In the genomic region with DNA sequence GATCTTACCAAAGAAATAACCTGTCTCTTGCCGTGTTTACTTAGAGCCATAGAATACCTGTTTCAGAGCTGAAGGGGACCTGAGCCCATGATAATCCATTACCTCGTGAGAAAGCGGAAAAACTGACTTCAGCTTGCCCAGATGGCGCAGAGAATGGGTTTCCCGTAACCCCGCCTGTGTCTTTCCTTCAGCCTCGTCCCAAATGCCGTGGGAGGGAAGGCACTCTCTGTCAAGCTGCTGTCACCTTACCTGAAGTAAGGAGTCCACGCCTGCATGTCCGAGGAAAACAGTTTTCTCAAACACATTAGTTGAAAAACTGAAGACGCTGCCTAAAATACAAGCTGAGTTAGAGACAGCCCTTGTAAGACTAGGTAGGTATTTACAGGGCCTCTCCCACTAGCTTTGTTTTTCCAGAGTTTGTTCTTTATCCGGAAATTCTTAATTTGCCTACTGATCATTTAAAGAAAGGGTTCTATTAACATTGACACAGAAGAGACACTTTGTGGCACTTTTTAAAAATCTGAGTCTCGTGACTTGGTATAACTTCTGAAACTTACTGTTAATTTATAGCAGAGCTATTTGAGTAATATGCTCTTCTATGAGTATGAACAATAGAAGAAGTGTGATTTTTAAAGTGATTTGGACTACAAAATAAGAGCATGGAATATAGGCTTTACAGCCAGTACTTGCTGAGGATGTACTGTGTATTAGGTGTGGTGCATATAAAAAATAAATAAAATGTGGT, we compare ENCODE assay signal across 8 cellular contexts. TPM values are rescaled to one million over a fixed set of nuclear protein-coding genes. Genes with fewer than 3 reads are reported as not detected.
A peak's percentile ranks its signal among the peaks of the same experiment; 100 is the strongest.
DNase-seq lines count a peak whose midpoint lies in the region; ATAC-seq and TF ChIP-seq lines count a peak whose summit lies in the region.

No MANE protein-coding gene starts in this region.

- intact Hi-C loops in naive thymus-derived CD4-positive, alpha-beta T cell (cut with micrococcal nuclease), result loop anchor here (1.0 to 10.0 kb wide), 30 partner anchors 19 to 1959 kb away; partner anchors contain the start of genes ALG11 (in 2 of the 2), CKAP2 (in 2 of the 2), PHF11 (in 2 of the 2) and SUGT1 (in 2 of the 2)

- no peaks in the 10 kb centered on the region; the same call in 1 of the 2 replicates for H3K9me3 ChIP-seq in MG63
- no peaks in the 10 kb centered on the region for H3K9me3 ChIP-seq in naive thymus-derived CD4-positive, alpha-beta T cell (ENCODE audit: control insufficient read depth in 2 of 3, low read length in 3 of 3)
- H3K9me3 ChIP-seq in stomach smooth muscle (ENCODE audit: control insufficient read depth in 2 of 2, low read length in 2 of 2), result no peaks in the 10 kb centered on the region

- H3K27ac Mint-ChIP-seq in activated CD4-positive, alpha-beta memory T cell treated with anti-CD3 and anti-CD28 coated beads, Interleukin-2, amount 10 ng/mL, durations not matched to agents 7 days and 5 days, result peak overlapping the region; percentile 94
- H3K27ac Mint-ChIP-seq in endothelial cell (ENCODE audit: unreplicated experiment), result peak overlapping the region; percentile 95
- H3K27ac Mint-ChIP-seq in naive thymus-derived CD4-positive, alpha-beta T cell, result peak overlapping the region; percentile 92 to 99 (median 95)

- peak overlapping the region; percentile 88 for H3K4me3 Mint-ChIP-seq in activated CD4-positive, alpha-beta memory T cell treated with anti-CD3 and anti-CD28 coated beads, Interleukin-2, amount 10 ng/mL, durations not matched to agents 7 days and 5 days
- peak overlapping the region; percentile 92 for H3K4me3 Mint-ChIP-seq in endothelial cell (ENCODE audit: unreplicated experiment)
- peak overlapping the region; percentile 86 to 99 (median 93) for H3K4me3 Mint-ChIP-seq in naive thymus-derived CD4-positive, alpha-beta T cell

- H3K4me3 ChIP-seq in MG63 (peak overlapping the region; percentile 70), stomach smooth muscle (ENCODE audit: low read length in 2 of 2) (peak overlapping the region; percentile 78 to 84)
- peak overlapping the region; percentile 74 for H3K4me3 ChIP-seq in naive thymus-derived CD4-positive, alpha-beta T cell (ENCODE audit: low read length)

- H3K36me3 ChIP-seq in MG63 (peaks cover 44% of the 10 kb centered on the region), stomach smooth muscle (ENCODE audit: control insufficient read depth in 2 of 2, insufficient read depth in 2 of 2, low read length in 2 of 2) (peaks cover 3 to 13% of the 10 kb centered on the region in 2 donors)
- peaks cover 0 to 21% (median 3%) of the 10 kb centered on the region in 3 experiments for H3K36me3 ChIP-seq in naive thymus-derived CD4-positive, alpha-beta T cell (ENCODE audit: control insufficient read depth in 2 of 3, insufficient read depth in 3 of 3, low read length in 3 of 3)

- peaks cover 31% of the 10 kb centered on the region for H3K4me1 Mint-ChIP-seq in activated CD4-positive, alpha-beta memory T cell treated with anti-CD3 and anti-CD28 coated beads, Interleukin-2, amount 10 ng/mL, durations not matched to agents 7 days and 5 days
- peaks cover 28% of the 10 kb centered on the region for H3K4me1 Mint-ChIP-seq in endothelial cell (ENCODE audit: unreplicated experiment)
- H3K4me1 Mint-ChIP-seq in naive thymus-derived CD4-positive, alpha-beta T cell, result peaks cover 21 to 59% (median 43%) of the 10 kb centered on the region in 7 donors

- peak overlapping the region; percentile 80 to 95 for H3K9ac ChIP-seq in stomach smooth muscle (ENCODE audit: low read length in 2 of 2)

- TF ChIP-seq CTCF in endothelial cell (IDR thresholded peaks at IDR 0.05; ENCODE audit: unreplicated experiment), result no peak

- peaks cover 26 to 32% of the 10 kb centered on the region in 2 donors for H3K4me1 ChIP-seq in naive thymus-derived CD4-positive, alpha-beta T cell (ENCODE audit: control insufficient read depth in 2 of 2, insufficient read depth in 2 of 2, low read length in 2 of 2)
- peaks cover 2% of the 10 kb centered on the region for H3K4me1 ChIP-seq in stomach smooth muscle (ENCODE audit: control insufficient read depth, insufficient read depth, low read length)

- CTCF ChIA-PET in activated CD4-positive, alpha-beta memory T cell treated with anti-CD3 and anti-CD28 coated beads, Interleukin-2, amount 10 ng/mL, durations not matched to agents 7 days and 5 days (lab: Charles Lee), result interaction anchor here (0.7 to 2.6 kb wide), 16 partner anchors 20 to 997 kb away, joined by 3 to 30 read pairs (median 4); no protein-coding TSS in a partner anchor
- CTCF ChIA-PET in naive thymus-derived CD4-positive, alpha-beta T cell (lab: Charles Lee), result interaction anchor here (0.6 to 2.4 kb wide), 5 partner anchors 21 to 378 kb away, joined by 3 to 10 read pairs (median 4); no protein-coding TSS in a partner anchor

- H3K27me3 ChIP-seq in MG63 (no peaks in the 10 kb centered on the region), stomach smooth muscle (ENCODE audit: control insufficient read depth in 1 of 2, insufficient read depth in 2 of 2, low read length in 2 of 2) (no peaks in the 10 kb centered on the region)
- H3K27me3 ChIP-seq in naive thymus-derived CD4-positive, alpha-beta T cell (ENCODE audit: control insufficient read depth in 2 of 2, insufficient read depth in 2 of 2, low read length in 2 of 2), result no peaks in the 10 kb centered on the region

- peaks cover 58% of the 10 kb centered on the region for H3K36me3 Mint-ChIP-seq in activated CD4-positive, alpha-beta memory T cell treated with anti-CD3 and anti-CD28 coated beads, Interleukin-2, amount 10 ng/mL, durations not matched to agents 7 days and 5 days (ENCODE audit: low read depth)
- H3K36me3 Mint-ChIP-seq in endothelial cell (ENCODE audit: low read depth, unreplicated experiment), result peaks cover 22% of the 10 kb centered on the region
- H3K36me3 Mint-ChIP-seq in naive thymus-derived CD4-positive, alpha-beta T cell, result peaks cover 4 to 40% (median 15%) of the 10 kb centered on the region in 5 donors

- peak overlapping the region; percentile 96 for H3K27ac ChIP-seq in naive thymus-derived CD4-positive, alpha-beta T cell (ENCODE audit: low read depth, low read length)
- H3K27ac ChIP-seq in stomach smooth muscle (ENCODE audit: low read length), result peak overlapping the region; percentile 94

- no peak for ATAC-seq in naive thymus-derived CD4-positive, alpha-beta T cell

- DNase-seq in DMS 273 treated with DMSO at 0.1 percent for 48 hours (lab: John Stamatoyannopoulos, UW), result peak; percentile 19
- no peak for DNase-seq in MG63
- peak; percentile 50 for DNase-seq in activated CD4-positive, alpha-beta memory T cell treated with anti-CD3 and anti-CD28 coated beads, Interleukin-2, amount 10 ng/mL, durations not matched to agents 7 days and 5 days
- DNase-seq in endothelial cell (ENCODE audit: low spot score), result peak; percentile 23
- peak in 2 of 9 donors; percentile 45 to 54 for DNase-seq in naive thymus-derived CD4-positive, alpha-beta T cell
- DNase-seq in 8988T, result no peak
- DNase-seq in OCI-M2 (lab: John Stamatoyannopoulos, UW; ENCODE audit: unreplicated experiment), result no peak

- peaks cover 5% of the 10 kb centered on the region for H3K9me3 Mint-ChIP-seq in activated CD4-positive, alpha-beta memory T cell treated with anti-CD3 and anti-CD28 coated beads, Interleukin-2, amount 10 ng/mL, durations not matched to agents 7 days and 5 days
- no peaks in the 10 kb centered on the region for H3K9me3 Mint-ChIP-seq in endothelial cell (ENCODE audit: unreplicated experiment)
- peaks cover 0 to 8% (median 0%) of the 10 kb centered on the region in 11 donors for H3K9me3 Mint-ChIP-seq in naive thymus-derived CD4-positive, alpha-beta T cell

- no peaks in the 10 kb centered on the region for H3K27me3 Mint-ChIP-seq in activated CD4-positive, alpha-beta memory T cell treated with anti-CD3 and anti-CD28 coated beads, Interleukin-2, amount 10 ng/mL, durations not matched to agents 7 days and 5 days
- peaks cover 7% of the 10 kb centered on the region for H3K27me3 Mint-ChIP-seq in endothelial cell (ENCODE audit: unreplicated experiment)
- no peaks in the 10 kb centered on the region for H3K27me3 Mint-ChIP-seq in naive thymus-derived CD4-positive, alpha-beta T cell

- POLR2A ChIA-PET in activated CD4-positive, alpha-beta memory T cell treated with anti-CD3 and anti-CD28 coated beads, Interleukin-2, amount 10 ng/mL, durations not matched to agents 7 days and 5 days (lab: Charles Lee), result interaction anchor here (0.7 to 6.9 kb wide), 46 partner anchors 8 to 740 kb away, joined by 3 to 109 read pairs (median 4); no protein-coding TSS in a partner anchor
- POLR2A ChIA-PET in naive thymus-derived CD4-positive, alpha-beta T cell (lab: Charles Lee), result interaction anchor here (0.7 to 7.3 kb wide), 54 partner anchors 8 to 1661 kb away, joined by 3 to 130 read pairs (median 6); partner anchors contain the start of genes ALG11, KPNA3 and SUGT1

RNA-seq across cellular contexts. Expression of gene INTS6, which starts 1.3 kb away (rescaled TPM):
- 15.6 and 22.6 TPM in 2 replicates for total RNA-seq in MG63 (2014; rRNA removed; shearing (Covaris generic); ENCODE audit: low replicate concordance)
- 10 to 100 TPM; 45.5 to 48.9 TPM for total RNA-seq in activated CD4-positive, alpha-beta memory T cell treated with anti-CD3 and anti-CD28 coated beads, Interleukin-2, amount 10 ng/mL, durations not matched to agents 7 days and 5 days
- 45.0 TPM for total RNA-seq in endothelial cell (ENCODE audit: unreplicated experiment)
- 10 to 100 TPM; 60.9 to 67.0 (median 62.7) TPM for total RNA-seq in naive thymus-derived CD4-positive, alpha-beta T cell
- polyA plus RNA-seq in naive thymus-derived CD4-positive, alpha-beta T cell, result 10 to 100 TPM; 23.7 to 31.3 TPM

Comparison
In these comparisons a context has a peak if more than half of its experiments do, and no peak if none do; other contexts are left out.
1. DNase-seq: peak in DMS 273 treated with DMSO at 0.1 percent for 48 hours (single experiment), activated CD4-positive, alpha-beta memory T cell treated with anti-CD3 and anti-CD28 coated beads, Interleukin-2, amount 10 ng/mL, durations not matched to agents 7 days and 5 days (single experiment) and endothelial cell (single experiment); none in MG63 (single experiment), 8988T (single experiment) and OCI-M2 (single experiment).
2. Peak in every context shown above with its lines, with median percentiles within 50 percentile points of each other: H3K4me3 ChIP-seq, H3K27ac Mint-ChIP-seq and H3K4me3 Mint-ChIP-seq.